ENCODE assay signal across 8 cellular contexts in genomic region chrX:130165181-130165702, GRCh38. TPM values are rescaled to one million over a fixed set of nuclear protein-coding genes. Genes with fewer than 3 reads are reported as not detected.
DNase-seq lines count a peak whose midpoint lies in the region; ATAC-seq and TF ChIP-seq lines count a peak whose summit lies in the region.

No MANE protein-coding gene starts in this region.

- peak overlapping the region; percentile 67 for H4K12ac ChIP-seq in trophoblast cell (ENCODE audit: low read depth, low read length)

- peak overlapping the region; percentile 73 for H2BK120ac ChIP-seq in trophoblast cell (ENCODE audit: insufficient read depth, low read length, poor library complexity)

- no peaks in the 10 kb centered on the region for H3K27me3 ChIP-seq in trophoblast cell (ENCODE audit: insufficient read depth, low read length)

- H3K9ac ChIP-seq in trophoblast cell (ENCODE audit: low read length): peak overlapping the region; percentile 86

- peaks cover 5% of the 10 kb centered on the region for H3K79me1 ChIP-seq in trophoblast cell (ENCODE audit: low read length)

- peaks cover 3% of the 10 kb centered on the region for H3K36me3 Mint-ChIP-seq in activated CD4-positive, alpha-beta T cell treated with anti-CD3 and anti-CD28 coated beads for 36 hours (ENCODE audit: low read depth)
- H3K36me3 Mint-ChIP-seq in T-helper 17 cell (ENCODE audit: low read depth): no peaks in the 10 kb centered on the region

- H3K27ac Mint-ChIP-seq in activated CD4-positive, alpha-beta T cell treated with anti-CD3 and anti-CD28 coated beads for 36 hours: peak overlapping the region; percentile 89
- peak overlapping the region; percentile 84 for H3K27ac Mint-ChIP-seq in T-helper 17 cell

- H3K4me2 ChIP-seq in trophoblast cell (ENCODE audit: low read length): peak overlapping the region; percentile 68

- H2AK5ac ChIP-seq in trophoblast cell (ENCODE audit: low read length): no peak overlapping the region

- H3K14ac ChIP-seq in trophoblast cell (ENCODE audit: low read length): peak overlapping the region; percentile 80

- H3K18ac ChIP-seq in trophoblast cell (ENCODE audit: low read length): peak overlapping the region; percentile 29

- CTCF ChIA-PET in activated CD4-positive, alpha-beta T cell treated with anti-CD3 and anti-CD28 coated beads for 36 hours (lab: Charles Lee): interaction anchor here (0.8 to 0.9 kb wide), 2 partner anchors 11 to 70 kb away, joined by 3 to 5 read pairs; no protein-coding TSS in a partner anchor

- H3K23ac ChIP-seq in trophoblast cell (ENCODE audit: low read length): no peak overlapping the region

- peak overlapping the region; percentile 82 for H3K27ac ChIP-seq in trophoblast cell (ENCODE audit: low read depth, low read length)

- H3K36me3 ChIP-seq in trophoblast cell (ENCODE audit: control insufficient read depth in 1 of 2, insufficient read depth in 2 of 2, low read length in 2 of 2): no peaks in the 10 kb centered on the region

- no peak for DNase-seq in activated CD4-positive, alpha-beta T cell treated with anti-CD3 and anti-CD28 coated beads for 36 hours
- DNase-seq in activated CD4-positive, alpha-beta T cell treated with anti-CD3 and anti-CD28 coated beads for 1 hour: no peak
- DNase-seq in T-helper 17 cell: no peak
- peak; percentile 61 for DNase-seq in fibroblast of the aortic adventitia (ENCODE audit: low read depth)
- peak in 1 of 2 donors; percentile 53 for DNase-seq in trophoblast cell
- DNase-seq in GM19240 (ENCODE audit: insufficient read length, low spot score): no peak
- no peak for DNase-seq in NCI-H2107 treated with DMSO at 0.1 percent for 48 hours (lab: John Stamatoyannopoulos, UW; ENCODE audit: unreplicated experiment)

- no peak overlapping the region for H2BK12ac ChIP-seq in trophoblast cell (ENCODE audit: low read length)

- no peaks in the 10 kb centered on the region for H3K27me3 Mint-ChIP-seq in activated CD4-positive, alpha-beta T cell treated with anti-CD3 and anti-CD28 coated beads for 36 hours
- H3K27me3 Mint-ChIP-seq in T-helper 17 cell: no peaks in the 10 kb centered on the region

- H4K91ac ChIP-seq in trophoblast cell (ENCODE audit: low read depth, low read length): peak overlapping the region; percentile 88

- intact Hi-C loops in activated CD4-positive, alpha-beta T cell treated with anti-CD3 and anti-CD28 coated beads for 36 hours (cut with DNase I, micrococcal nuclease): loop anchor here in 1 of 2 experiments (1.0 to 5.0 kb wide), 5 partner anchors 44 to 737 kb away; partner anchors contain the start of genes BCORL1, ENOX2, UTP14A and ZNF280C

- peak; percentile 21 for ATAC-seq in activated CD4-positive, alpha-beta T cell treated with anti-CD3 and anti-CD28 coated beads for 36 hours
- ATAC-seq in T-helper 17 cell (peak; percentile 50), GM21526 (IDR thresholded peaks at IDR 0.05; ENCODE audit: low FRiP score, unreplicated experiment) (no peak)

- no peaks in the 10 kb centered on the region for H3K9me3 Mint-ChIP-seq in activated CD4-positive, alpha-beta T cell treated with anti-CD3 and anti-CD28 coated beads for 36 hours (ENCODE audit: low read depth)

- H3K4ac ChIP-seq in trophoblast cell (ENCODE audit: low read depth, low read length): no peak overlapping the region

- peak overlapping the region; percentile 92 for H2AFZ ChIP-seq in trophoblast cell (ENCODE audit: insufficient read depth, low read length, poor library complexity)

- POLR2A ChIA-PET in activated CD4-positive, alpha-beta T cell treated with anti-CD3 and anti-CD28 coated beads for 36 hours (lab: Charles Lee): interaction anchor here (0.8 kb wide), 1 partner anchor 84 kb away, joined by 4 read pairs; no protein-coding TSS in a partner anchor

- H3K4me1 ChIP-seq in trophoblast cell (ENCODE audit: control insufficient read depth in 1 of 2, insufficient read depth in 2 of 2, low read length in 2 of 2): no peaks in the 10 kb centered on the region

- H4K8ac ChIP-seq in trophoblast cell (ENCODE audit: low read depth, low read length): peak overlapping the region; percentile 61

- peak overlapping the region; percentile 9 for H2BK5ac ChIP-seq in trophoblast cell (ENCODE audit: low read depth, low read length, poor library complexity)

- peaks cover 32% of the 10 kb centered on the region for H3K4me1 Mint-ChIP-seq in activated CD4-positive, alpha-beta T cell treated with anti-CD3 and anti-CD28 coated beads for 36 hours
- peaks cover 14% of the 10 kb centered on the region for H3K4me1 Mint-ChIP-seq in T-helper 17 cell

- H3K4me3 ChIP-seq in fibroblast of the aortic adventitia (ENCODE audit: low read depth, low read length) (peak overlapping the region; percentile 78), trophoblast cell (ENCODE audit: low read depth, low read length) (peak overlapping the region; percentile 82)

- peaks cover 2% of the 10 kb centered on the region for H3K79me2 ChIP-seq in trophoblast cell (ENCODE audit: control insufficient read depth, insufficient read depth, low read length, poor library complexity)

- no peaks in the 10 kb centered on the region for H3K9me3 ChIP-seq in T-helper 17 cell (ENCODE audit: control insufficient read depth, low read length, poor library complexity, severe bottlenecking)
- no peaks in the 10 kb centered on the region for H3K9me3 ChIP-seq in trophoblast cell (ENCODE audit: insufficient read depth, low read depth, low read length)

- no CpG with 5 or more reads among the region's 32 CpGs for WGBS in trophoblast cell (ENCODE audit: extremely low coverage, insufficient coverage, insufficient read length)

- H3K4me3 Mint-ChIP-seq in activated CD4-positive, alpha-beta T cell treated with anti-CD3 and anti-CD28 coated beads for 36 hours: peak overlapping the region; percentile 86
- H3K4me3 Mint-ChIP-seq in T-helper 17 cell: peak overlapping the region; percentile 94

- TF ChIP-seq CTCF in fibroblast of the aortic adventitia (IDR thresholded peaks at IDR 0.05; ENCODE audit: insufficient read depth, low read length): no peak

RNA-seq across cellular contexts. Expression of gene AIFM1, which starts 0.4 kb away (rescaled TPM):
- total RNA-seq in activated CD4-positive, alpha-beta T cell treated with anti-CD3 and anti-CD28 coated beads for 36 hours: 10 to 100 TPM; 48.8 to 61.7 TPM
- total RNA-seq in T-helper 17 cell: 10 to 100 TPM; 14.7 to 14.8 TPM
- 18.1 and 20.9 TPM in 2 replicates for total RNA-seq in fibroblast of the aortic adventitia (ENCODE audit: low replicate concordance)
- 25.7 and 25.9 TPM in 2 replicates for polyA plus RNA-seq in trophoblast cell (2013)

RNA-seq across cellular contexts. Expression of gene RAB33A, which starts 6.5 kb away (rescaled TPM):
- total RNA-seq in activated CD4-positive, alpha-beta T cell treated with anti-CD3 and anti-CD28 coated beads for 36 hours: 10 to 100 TPM; 24.0 to 24.7 TPM
- 1 to 10 TPM; 2.2 to 5.0 TPM for total RNA-seq in T-helper 17 cell
- 3.0 TPM in 1 of 2 replicates, not detected in the other for total RNA-seq in fibroblast of the aortic adventitia (ENCODE audit: low replicate concordance)
- polyA plus RNA-seq in trophoblast cell (2013): 1.0 and 1.1 TPM in 2 replicates

RNA-seq across cellular contexts. Expression of gene ELF4, which starts 54.9 kb away (rescaled TPM):
- total RNA-seq in activated CD4-positive, alpha-beta T cell treated with anti-CD3 and anti-CD28 coated beads for 36 hours: 10 to 100 TPM; 23.9 to 27.5 TPM
- total RNA-seq in T-helper 17 cell (10 to 100 TPM; 28.4 to 34.6 TPM), fibroblast of the aortic adventitia (ENCODE audit: low replicate concordance) (9.6 and 16.6 TPM in 2 replicates)
- 26.2 and 27.5 TPM in 2 replicates for polyA plus RNA-seq in trophoblast cell (2013)
